Comparison of ENCODE assay signal across 19 cellular contexts in the genomic region with DNA sequence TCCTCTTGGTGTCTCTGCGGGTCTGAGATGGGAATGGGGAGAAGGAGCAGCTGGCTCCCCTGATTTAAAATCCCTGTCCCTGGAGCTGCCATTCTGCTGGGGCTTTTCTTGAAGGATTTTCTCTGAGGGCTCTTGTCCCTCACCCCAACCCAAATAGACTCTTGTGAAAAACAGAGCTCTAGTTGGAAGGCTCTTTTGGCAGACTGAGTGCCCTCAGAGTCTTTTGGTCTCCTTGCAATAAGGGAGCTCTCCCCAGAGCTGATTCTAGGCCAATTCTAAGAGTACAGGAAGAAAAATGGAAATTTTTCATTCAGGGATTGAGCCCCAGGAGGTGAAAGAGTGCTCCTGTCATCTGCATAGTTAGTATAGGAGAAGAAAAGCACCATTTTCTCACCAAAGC.
A peak's percentile ranks its signal among the peaks of the same experiment; 100 is the strongest.
DNase-seq lines count a peak whose midpoint lies in the region; ATAC-seq, FAIRE-seq and TF ChIP-seq lines count a peak whose summit lies in the region.
"Had no signal": no experiment of that assay in that cellular context is flagged by ENCODE, and none has a peak within 500 bp of the region (broad histone marks: within the 10 kb centered on the region; RNA-seq: fewer than 3 reads in every experiment).

No MANE protein-coding gene starts in this region.

- WGBS in heart right ventricle, 2 donors: 78 to 85% methylated on average over 1 of the region's 1 CpG
- 94% methylated on average over 1 of the region's 1 CpG for WGBS in smooth muscle cell (ENCODE audit: low lambda C conversion rate)
- 100% methylated on average over 1 of the region's 1 CpG for WGBS in tibial nerve, 2 donors
- 80 to 90% (median 90%) methylated on average over 1 of the region's 1 CpG for WGBS in small intestine, 3 donors

- H3K9ac ChIP-seq in smooth muscle cell (ENCODE audit: low read depth): no peak overlapping the region

- BruUV-seq in PC-9 (replicated peaks; lab: Mats Ljungman, UMichigan): no TSS peak

- no peak for TF ChIP-seq EP300 in tibial nerve (IDR thresholded peaks at IDR 0.05)

- H3K4me1 ChIP-seq in PC-9 (replicated peaks; ENCODE audit: insufficient read depth) (peaks cover 29% of the 10 kb centered on the region), heart right ventricle (peaks cover 0 to 31% (median 7%) of the 10 kb centered on the region in 9 donors), smooth muscle cell (ENCODE audit: low read depth) (no peaks in the 10 kb centered on the region), tibial nerve (peaks cover 0 to 24% (median 0%) of the 10 kb centered on the region in 4 donors), small intestine (ENCODE audit: control insufficient read depth in 2 of 2, insufficient read depth in 1 of 2, low read depth in 1 of 2, low read length in 1 of 2) (no peaks in the 10 kb centered on the region)
- H3K4me1 ChIP-seq: A549, Peyer's patch had no signal

- peaks cover 4% of the 10 kb centered on the region; the same call in 1 of the 2 replicates for H3F3A ChIP-seq in PC-9 (ENCODE audit: insufficient read depth, low read depth)
- no peaks in the 10 kb centered on the region for H3F3A ChIP-seq in smooth muscle cell (ENCODE audit: low read depth)

- H3K27ac Mint-ChIP-seq in activated T-cell treated with anti-CD3 and anti-CD28 coated beads, Interleukin-2, amount 50 U/mL, for 72 hours: peak overlapping the region; percentile 39
- H3K27ac Mint-ChIP-seq: IgD-negative memory B cell had no signal

- no peak for TF ChIP-seq POLR2A in tibial nerve (IDR thresholded peaks at IDR 0.05)

- no peak for ATAC-seq in activated T-cell treated with anti-CD3 and anti-CD28 coated beads, Interleukin-2, amount 50 U/mL, for 72 hours (replicated peaks in 1 of 2)
- no peak for ATAC-seq in activated T-cell treated with anti-CD3 and anti-CD28 coated beads, Interleukin-2, amount 50 U/mL, for 4 hours
- peak in 3 of 8 donors; percentile 55 to 71 (median 64) for ATAC-seq in heart right ventricle
- ATAC-seq: A549, GM12878 had no signal

- H4K20me1 ChIP-seq in PC-9 (ENCODE audit: insufficient read depth) (no peaks in the 10 kb centered on the region), smooth muscle cell (ENCODE audit: low read depth) (no peaks in the 10 kb centered on the region)

- TF ChIP-seq CTCF in PC-9 (conservative IDR thresholded peaks at IDR 0.05): no peak
- TF ChIP-seq CTCF in heart right ventricle (IDR thresholded peaks at IDR 0.05): no peak
- TF ChIP-seq CTCF in smooth muscle cell (IDR thresholded peaks at IDR 0.05; ENCODE audit: borderline replicate concordance, insufficient read depth, poor library complexity, severe bottlenecking): no peak
- TF ChIP-seq CTCF in tibial nerve (IDR thresholded peaks at IDR 0.05): no peak

- no peaks in the 10 kb centered on the region for H3K9me2 ChIP-seq in PC-9 (ENCODE audit: insufficient read depth)

- H3K27me3 ChIP-seq in PC-9 (ENCODE audit: insufficient read depth, low read depth): no peaks in the 10 kb centered on the region
- no peaks in the 10 kb centered on the region for H3K27me3 ChIP-seq in heart right ventricle
- no peaks in the 10 kb centered on the region for H3K27me3 ChIP-seq in smooth muscle cell (ENCODE audit: low read depth)
- H3K27me3 ChIP-seq in tibial nerve: no peaks in the 10 kb centered on the region
- H3K27me3 ChIP-seq in small intestine (ENCODE audit: control insufficient read depth in 2 of 2, insufficient read depth in 2 of 2, low read length in 2 of 2): no peaks in the 10 kb centered on the region
- H3K27me3 ChIP-seq: Peyer's patch had no signal

- no peaks in the 10 kb centered on the region for H3K27me3 Mint-ChIP-seq in activated T-cell treated with anti-CD3 and anti-CD28 coated beads, Interleukin-2, amount 50 U/mL, for 72 hours (ENCODE audit: low read depth)
- peaks cover 2% of the 10 kb centered on the region for H3K27me3 Mint-ChIP-seq in activated T-cell treated with anti-CD3 and anti-CD28 coated beads, Interleukin-2, amount 50 U/mL, for 4 hours (ENCODE audit: low read depth)

- intact Hi-C loops in PC-9 (cut with micrococcal nuclease; ENCODE audit: unreplicated experiment) (no loop called here), heart right ventricle (cut with DNase I) (no loop called here)

- H3K79me2 ChIP-seq in PC-9 (ENCODE audit: low read depth): no peaks in the 10 kb centered on the region
- H3K79me2 ChIP-seq in smooth muscle cell (ENCODE audit: low read depth): no peaks in the 10 kb centered on the region

- DNase-seq in activated T-cell treated with anti-CD3 and anti-CD28 coated beads, Interleukin-2, amount 50 U/mL, for 72 hours: no peak
- DNase-seq in activated T-cell treated with anti-CD3 and anti-CD28 coated beads, Interleukin-2, amount 50 U/mL, for 4 hours: no peak
- DNase-seq in PC-9 (no peak), heart right ventricle (no peak), smooth muscle cell (lab: John Stamatoyannopoulos, UW; ENCODE audit: unreplicated experiment) (no peak), tibial nerve (ENCODE audit: low spot score in 2 of 2) (no peak), small intestine (no peak)
- DNase-seq in activated CD8-positive, alpha-beta memory T cell treated with anti-CD3 and anti-CD28 coated beads, Interleukin-2, amount 50 U/mL, for 48 hours: no peak
- DNase-seq: HCEC 1CT, NCI-H1436, NCI-H2029 treated with DMSO at 0.1 percent for 48 hours, NCI-H510A, NCI-H82, Peyer's patch had no signal

- peak overlapping the region in 1 of 2 donors; percentile 23 for H3K4me3 Mint-ChIP-seq in activated T-cell treated with anti-CD3 and anti-CD28 coated beads, Interleukin-2, amount 50 U/mL, for 72 hours
- H3K4me3 Mint-ChIP-seq in activated T-cell treated with anti-CD3 and anti-CD28 coated beads, Interleukin-2, amount 50 U/mL, for 4 hours: no peak overlapping the region
- H3K4me3 Mint-ChIP-seq: IgD-negative memory B cell had no signal

- FAIRE-seq in small intestine (lab: Jason Lieb, UNC): no peak
- FAIRE-seq: A549, GM12878, GM18507 had no signal

- no peaks in the 10 kb centered on the region; the same call in 1 of the 2 replicates for H3K9me3 ChIP-seq in PC-9 (ENCODE audit: insufficient read depth, low read depth)
- H3K9me3 ChIP-seq in heart right ventricle: no peaks in the 10 kb centered on the region
- no peaks in the 10 kb centered on the region for H3K9me3 ChIP-seq in smooth muscle cell (replicated peaks; ENCODE audit: low read depth)
- H3K9me3 ChIP-seq in tibial nerve: no peaks in the 10 kb centered on the region
- H3K9me3 ChIP-seq in small intestine (ENCODE audit: control insufficient read depth, low read depth): no peaks in the 10 kb centered on the region
- H3K9me3 ChIP-seq: A549, Peyer's patch had no signal

- H3K4me1 Mint-ChIP-seq in activated T-cell treated with anti-CD3 and anti-CD28 coated beads, Interleukin-2, amount 50 U/mL, for 72 hours (ENCODE audit: low read depth): peaks cover 30% of the 10 kb centered on the region
- peaks cover 29% of the 10 kb centered on the region for H3K4me1 Mint-ChIP-seq in activated T-cell treated with anti-CD3 and anti-CD28 coated beads, Interleukin-2, amount 50 U/mL, for 4 hours (ENCODE audit: low read depth)

- H3K4me3 ChIP-seq in PC-9 (no peak overlapping the region), heart right ventricle (no peak overlapping the region), smooth muscle cell (no peak overlapping the region), tibial nerve (no peak overlapping the region), small intestine (ENCODE audit: low read depth in 1 of 2, low read length in 2 of 2) (no peak overlapping the region)
- H3K4me3 ChIP-seq: A549, GM12878, Peyer's patch had no signal

- H3K36me3 ChIP-seq in PC-9 (ENCODE audit: low read depth): no peaks in the 10 kb centered on the region
- no peaks in the 10 kb centered on the region for H3K36me3 ChIP-seq in heart right ventricle
- no peaks in the 10 kb centered on the region for H3K36me3 ChIP-seq in smooth muscle cell (ENCODE audit: low read depth)
- H3K36me3 ChIP-seq in tibial nerve: no peaks in the 10 kb centered on the region
- H3K36me3 ChIP-seq in small intestine (ENCODE audit: control insufficient read depth in 2 of 2, insufficient read depth in 2 of 2, low read length in 2 of 2): no peaks in the 10 kb centered on the region
- H3K36me3 ChIP-seq: Peyer's patch had no signal

- no peaks in the 10 kb centered on the region for H3K36me3 Mint-ChIP-seq in activated T-cell treated with anti-CD3 and anti-CD28 coated beads, Interleukin-2, amount 50 U/mL, for 72 hours (ENCODE audit: insufficient read depth in 2 of 2)
- H3K36me3 Mint-ChIP-seq in activated T-cell treated with anti-CD3 and anti-CD28 coated beads, Interleukin-2, amount 50 U/mL, for 4 hours (ENCODE audit: insufficient read depth): no peaks in the 10 kb centered on the region
- H3K36me3 Mint-ChIP-seq: IgD-negative memory B cell had no signal

- CTCF ChIA-PET in PC-9 (lab: Charles Lee): no interaction called here

- 0 out of 2 replicates have a peak overlapping the region, but pooled peaks have one; percentile 25 for H2AFZ ChIP-seq in PC-9
- peak overlapping the region; percentile 11 for H2AFZ ChIP-seq in smooth muscle cell (ENCODE audit: low read depth)

- POLR2A ChIA-PET in PC-9 (lab: Charles Lee; ENCODE audit: unreplicated experiment): no interaction called here

- no peaks in the 10 kb centered on the region for H3K9me3 Mint-ChIP-seq in activated T-cell treated with anti-CD3 and anti-CD28 coated beads, Interleukin-2, amount 50 U/mL, for 72 hours
- H3K9me3 Mint-ChIP-seq in activated T-cell treated with anti-CD3 and anti-CD28 coated beads, Interleukin-2, amount 50 U/mL, for 4 hours: no peaks in the 10 kb centered on the region
- H3K9me3 Mint-ChIP-seq: IgD-negative memory B cell had no signal

- no peak overlapping the region for H3K27ac ChIP-seq in PC-9
- H3K27ac ChIP-seq in heart right ventricle: peak overlapping the region in 6 of 10 donors; percentile 18 to 60 (median 42)
- H3K27ac ChIP-seq in smooth muscle cell (ENCODE audit: low read depth): no peak overlapping the region
- H3K27ac ChIP-seq in tibial nerve: peak overlapping the region in 1 of 4 donors; percentile 29
- H3K27ac ChIP-seq in small intestine (ENCODE audit: low read depth in 1 of 2, low read length in 1 of 2): no peak overlapping the region
- H3K27ac ChIP-seq: A549, C4-2B, Peyer's patch had no signal

- no peak overlapping the region for H3K4me2 ChIP-seq in PC-9
- no peak overlapping the region for H3K4me2 ChIP-seq in smooth muscle cell
- H3K4me2 ChIP-seq: A549 had no signal

Comparison
In these comparisons a context has a peak if more than half of its experiments do, and no peak if none do; other contexts are left out.
1. H3K27ac ChIP-seq: peak in heart right ventricle (6 of 10); none in PC-9 (single experiment), smooth muscle cell (single experiment) and small intestine (0 of 2).